ENCODE assay signal across 29 cellular contexts in genomic region chr5:36179950-36180349, GRCh38.
"Had no signal": no experiment of that assay in that cellular context is flagged by ENCODE, and none has a peak within 500 bp of the region (broad histone marks: within the 10 kb centered on the region; RNA-seq: fewer than 3 reads in every experiment).

No MANE protein-coding gene starts in this region.

- H3K27ac Mint-ChIP-seq: activated CD8-positive, alpha-beta T cell treated with anti-CD3 and anti-CD28 coated beads, Interleukin-2, amount 10 ng/mL, durations not matched to agents 7 days and 5 days; activated naive CD4-positive, alpha-beta T cell treated with anti-CD3 and anti-CD28 coated beads, Interleukin-2, amount 10 ng/mL, durations not matched to agents 7 days and 5 days; activated T-cell treated with anti-CD3 and anti-CD28 coated beads, Interleukin-2, amount 50 U/mL, for 24 hours; nephron progenitor cell; stimulated activated memory B cell treated with anti-CD40 and anti-IgM and Interleukin-4, amounts not matched to agents 10 μg/mL and 1 μg/mL and 100 μg/mL, for 72 hours; T-helper 2 cell treated with Interferon-gamma antibody and Interleukin-4, amounts not matched to agents 5 μg/mL and 100 μg/mL, for 36 hours had no signal

- H3K9me3 Mint-ChIP-seq: activated T-cell treated with anti-CD3 and anti-CD28 coated beads, Interleukin-2, amount 50 U/mL, for 24 hours; effector memory CD8-positive, alpha-beta T cell; memory B cell; stimulated activated memory B cell treated with anti-CD40 and anti-IgM and Interleukin-4, amounts not matched to agents 10 μg/mL and 1 μg/mL and 100 μg/mL, for 72 hours; T-helper 2 cell treated with Interferon-gamma antibody and Interleukin-4, amounts not matched to agents 5 μg/mL and 100 μg/mL, for 36 hours had no signal

- H3K4me3 Mint-ChIP-seq: activated CD8-positive, alpha-beta T cell treated with anti-CD3 and anti-CD28 coated beads, Interleukin-2, amount 10 ng/mL, durations not matched to agents 7 days and 5 days; activated naive CD4-positive, alpha-beta T cell treated with anti-CD3 and anti-CD28 coated beads, Interleukin-2, amount 10 ng/mL, durations not matched to agents 7 days and 5 days; activated T-cell treated with anti-CD3 and anti-CD28 coated beads, Interleukin-2, amount 50 U/mL, for 24 hours; brain; effector memory CD8-positive, alpha-beta T cell; memory B cell; nephron progenitor cell; stimulated activated memory B cell treated with anti-CD40 and anti-IgM and Interleukin-4, amounts not matched to agents 10 μg/mL and 1 μg/mL and 100 μg/mL, for 72 hours; T-helper 2 cell treated with Interferon-gamma antibody and Interleukin-4, amounts not matched to agents 5 μg/mL and 100 μg/mL, for 36 hours had no signal

- FAIRE-seq: colon, endothelial cell of umbilical vein, frontal cortex, islet of Langerhans, pancreas, small intestine had no signal

- H3K4me1 ChIP-seq: esophagus muscularis mucosa, pancreas, uterus had no signal

- ATAC-seq: activated CD8-positive, alpha-beta T cell treated with anti-CD3 and anti-CD28 coated beads, Interleukin-2, amount 10 ng/mL, durations not matched to agents 7 days and 5 days; effector memory CD8-positive, alpha-beta T cell; left cardiac atrium; pancreas; sciatic nerve; stimulated activated memory B cell treated with anti-CD40 and anti-IgM and Interleukin-4, amounts not matched to agents 10 μg/mL and 1 μg/mL and 100 μg/mL, for 72 hours had no signal

- H3K27ac ChIP-seq: esophagus muscularis mucosa, pancreas, stomach, transverse colon, uterus, WERI-Rb-1 had no signal

- DNase-seq: activated CD4-positive, alpha-beta T cell treated with anti-CD3 and anti-CD28 coated beads, Interleukin-2, amount 50 U/mL, for 1 hour; activated CD4-positive, CD25-positive, alpha-beta regulatory T cell treated with anti-CD3 and anti-CD28 coated beads, Interleukin-2, amount 50 U/mL, for 72 hours; activated CD8-positive, alpha-beta T cell treated with anti-CD3 and anti-CD28 coated beads, Interleukin-2, amount 10 ng/mL, durations not matched to agents 7 days and 5 days; activated effector memory CD4-positive, alpha-beta T cell treated with Interleukin-2 at 50 U/mL for 16 hours; activated naive CD4-positive, alpha-beta T cell treated with anti-CD3 and anti-CD28 coated beads, Interleukin-2, amount 10 ng/mL, durations not matched to agents 7 days and 5 days; activated T-cell treated with anti-CD3 and anti-CD28 coated beads, Interleukin-2, amount 50 U/mL, for 24 hours; caudate nucleus; effector memory CD8-positive, alpha-beta T cell; hypothalamus; left cardiac atrium; mucosa of descending colon; nephron progenitor cell; pancreas; small intestine; stimulated activated CD4-positive, alpha-beta T cell treated with anti-CD3 and anti-CD28 coated beads, Interleukin-2, amount 100 ng/mL, for 24 hours; stomach; transverse colon; uterus; WERI-Rb-1 had no signal

- H3K36me3 ChIP-seq: uterus had no signal

- H3K4me3 ChIP-seq: esophagus muscularis mucosa, mucosa of descending colon, pancreas, stomach, transverse colon, uterus had no signal

- H3K9me3 ChIP-seq: esophagus muscularis mucosa, mucosa of descending colon, pancreas, stomach, transverse colon, uterus had no signal

- H3K4me1 Mint-ChIP-seq: activated naive CD4-positive, alpha-beta T cell treated with anti-CD3 and anti-CD28 coated beads, Interleukin-2, amount 10 ng/mL, durations not matched to agents 7 days and 5 days; memory B cell; nephron progenitor cell had no signal

- H3K27me3 Mint-ChIP-seq: activated naive CD4-positive, alpha-beta T cell treated with anti-CD3 and anti-CD28 coated beads, Interleukin-2, amount 10 ng/mL, durations not matched to agents 7 days and 5 days; activated T-cell treated with anti-CD3 and anti-CD28 coated beads, Interleukin-2, amount 50 U/mL, for 24 hours; brain; effector memory CD8-positive, alpha-beta T cell; memory B cell; stimulated activated memory B cell treated with anti-CD40 and anti-IgM and Interleukin-4, amounts not matched to agents 10 μg/mL and 1 μg/mL and 100 μg/mL, for 72 hours had no signal

- H3K27me3 ChIP-seq: esophagus muscularis mucosa, pancreas, stomach, transverse colon, uterus had no signal
